Comparison of ENCODE assay signal across 8 cellular contexts in the genomic region with DNA sequence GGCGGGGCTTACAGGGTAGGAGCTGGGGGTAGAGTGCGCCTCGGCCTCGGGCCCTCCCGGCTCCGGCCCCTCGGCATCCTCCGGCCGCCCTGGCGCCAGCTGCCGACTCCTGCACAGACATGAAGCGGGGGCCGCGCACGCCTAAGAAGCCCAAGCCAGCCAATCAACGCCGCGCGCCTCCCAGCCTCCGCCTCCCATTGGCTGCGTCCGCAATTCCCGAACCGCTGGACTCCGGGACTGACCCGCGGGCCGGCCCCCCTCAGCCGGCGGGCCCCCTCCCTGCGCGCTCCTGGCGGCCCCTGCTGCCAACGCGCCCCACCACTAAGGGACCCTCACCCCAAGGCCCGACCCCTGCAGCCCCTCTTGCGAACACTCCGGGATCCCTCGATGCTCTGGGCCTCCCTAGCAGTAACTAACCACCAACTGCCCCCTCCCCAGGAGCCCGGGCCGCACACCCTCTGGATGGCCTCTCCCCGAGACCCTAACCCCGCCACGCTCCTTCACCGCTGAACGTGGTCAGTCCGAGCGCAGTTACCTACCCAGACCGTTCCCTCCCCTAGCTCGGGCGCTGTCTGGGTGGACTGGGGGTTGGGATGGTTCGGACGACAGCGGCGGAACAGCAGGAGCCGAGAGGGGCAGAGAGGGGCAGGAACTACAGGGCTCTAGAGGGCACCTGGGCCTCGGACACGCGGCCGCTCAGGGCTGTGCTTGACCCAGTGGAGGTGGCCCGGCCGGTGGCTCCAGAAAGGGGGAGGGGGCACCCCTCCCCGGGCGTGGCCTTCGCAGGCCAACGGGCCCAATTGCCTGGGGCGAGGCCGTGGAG. TPM values are rescaled to one million over a fixed set of nuclear protein-coding genes. Genes with fewer than 3 reads are reported as not detected.
A peak's percentile ranks its signal among the peaks of the same experiment; 100 is the strongest.
DNase-seq lines count a peak whose midpoint lies in the region; ATAC-seq and TF ChIP-seq lines count a peak whose summit lies in the region.

No MANE protein-coding gene starts in this region.

- H3K4me3 Mint-ChIP-seq in activated T-cell treated with anti-CD3 and anti-CD28 coated beads, Interleukin-2, amount 50 U/mL, for 72 hours: peak overlapping the region; percentile 86 to 93
- H3K4me3 Mint-ChIP-seq in natural killer cell: peak overlapping the region; percentile 70

- intact Hi-C loops in natural killer cell (cut with micrococcal nuclease) (no loop called here), vagina (cut with DNase I) (loop anchor here (2.0 kb wide), 1 partner anchor 309 kb away; no protein-coding TSS in a partner anchor)

- H3K4me3 ChIP-seq in foreskin fibroblast (ENCODE audit: low read depth in 1 of 2, low read length in 2 of 2) (peak overlapping the region; percentile 72 to 90), vagina (peak overlapping the region; percentile 83)

- peaks cover 60% of the 10 kb centered on the region for H3K27me3 Mint-ChIP-seq in activated T-cell treated with anti-CD3 and anti-CD28 coated beads, Interleukin-2, amount 50 U/mL, for 72 hours (ENCODE audit: low read depth)
- peaks cover 42 to 71% of the 10 kb centered on the region in 2 donors for H3K27me3 Mint-ChIP-seq in natural killer cell (ENCODE audit: low read depth in 2 of 2)

- peak overlapping the region; percentile 95 for H3K27ac ChIP-seq in vagina

- DNase-seq in Ammon's horn (ENCODE audit: low spot score) (peak; percentile 66), NCI-H2196 (lab: John Stamatoyannopoulos, UW; ENCODE audit: unreplicated experiment) (peak; percentile 96), foreskin fibroblast (peak; percentile 90 to 95), natural killer cell (no peak), vagina (ENCODE audit: extremely low spot score in 2 of 2) (no peak)
- peak; percentile 48 to 51 for DNase-seq in activated T-cell treated with anti-CD3 and anti-CD28 coated beads, Interleukin-2, amount 50 U/mL, for 72 hours

- H3K27me3 ChIP-seq in vagina: no peaks in the 10 kb centered on the region

- no peaks in the 10 kb centered on the region for H3K9me3 ChIP-seq in vagina

- peaks cover 2 to 3% of the 10 kb centered on the region in 2 donors for H3K36me3 Mint-ChIP-seq in activated T-cell treated with anti-CD3 and anti-CD28 coated beads, Interleukin-2, amount 50 U/mL, for 72 hours (ENCODE audit: insufficient read depth in 2 of 2)
- H3K36me3 Mint-ChIP-seq in natural killer cell: no peaks in the 10 kb centered on the region

- H3K4me1 ChIP-seq in vagina: peaks cover 91% of the 10 kb centered on the region

- H3K4me1 Mint-ChIP-seq in activated T-cell treated with anti-CD3 and anti-CD28 coated beads, Interleukin-2, amount 50 U/mL, for 72 hours (ENCODE audit: low read depth): peaks cover 41% of the 10 kb centered on the region
- peaks cover 16 to 42% of the 10 kb centered on the region in 2 donors for H3K4me1 Mint-ChIP-seq in natural killer cell

- TF ChIP-seq POLR2A in vagina (IDR thresholded peaks at IDR 0.05): peak in 1 of 2 donors; percentile 95

- TF ChIP-seq CTCF in foreskin fibroblast (IDR thresholded peaks at IDR 0.05; ENCODE audit: low read depth, low read length) (no peak), natural killer cell (IDR thresholded peaks at IDR 0.05) (no peak), vagina (IDR thresholded peaks at IDR 0.05) (no peak)

- no peak overlapping the region for H3K27ac Mint-ChIP-seq in activated T-cell treated with anti-CD3 and anti-CD28 coated beads, Interleukin-2, amount 50 U/mL, for 72 hours
- no peak overlapping the region for H3K27ac Mint-ChIP-seq in natural killer cell

- no peaks in the 10 kb centered on the region for H3K36me3 ChIP-seq in vagina

- H3K9me3 Mint-ChIP-seq in activated T-cell treated with anti-CD3 and anti-CD28 coated beads, Interleukin-2, amount 50 U/mL, for 72 hours: no peaks in the 10 kb centered on the region
- H3K9me3 Mint-ChIP-seq in natural killer cell: no peaks in the 10 kb centered on the region

- ATAC-seq in GM19035 (IDR thresholded peaks at IDR 0.05; ENCODE audit: unreplicated experiment) (peak; percentile 56), natural killer cell (peak; percentile 23 to 38 (median 28)), GM21447 (IDR thresholded peaks at IDR 0.05; ENCODE audit: unreplicated experiment) (no peak)
- ATAC-seq in activated T-cell treated with anti-CD3 and anti-CD28 coated beads, Interleukin-2, amount 50 U/mL, for 72 hours (replicated peaks in 1 of 2): peak; percentile 40 to 44

RNA-seq across cellular contexts. Expression of a gene that starts 5.0 kb away (rescaled TPM):
- total RNA-seq in activated T-cell treated with anti-CD3 and anti-CD28 coated beads, Interleukin-2, amount 50 U/mL, for 72 hours: 1 to 10 TPM; 2.9 to 4.1 TPM
- total RNA-seq in natural killer cell (100 to 1,000 TPM in 1 of 3 donors, 1 to 10 TPM in 1, under 1 TPM in 1; 0.92 to 225 (median 8.4) TPM), vagina (50.6 TPM)

RNA-seq across cellular contexts. Expression of a gene that starts 21.3 kb away (rescaled TPM):
- not detected for total RNA-seq in activated T-cell treated with anti-CD3 and anti-CD28 coated beads, Interleukin-2, amount 50 U/mL, for 72 hours
- total RNA-seq in natural killer cell (not detected), vagina (not detected)

Comparison
In these comparisons a context has a peak if more than half of its experiments do, and no peak if none do; other contexts are left out.
1. DNase-seq: peak in Ammon's horn (single experiment), NCI-H2196 (single experiment), activated T-cell treated with anti-CD3 and anti-CD28 coated beads, Interleukin-2, amount 50 U/mL, for 72 hours (2 of 2) and foreskin fibroblast (2 of 2); none in natural killer cell (single experiment) and vagina (0 of 2).